ENCODE assay signal across 23 cellular contexts in the genomic region with DNA sequence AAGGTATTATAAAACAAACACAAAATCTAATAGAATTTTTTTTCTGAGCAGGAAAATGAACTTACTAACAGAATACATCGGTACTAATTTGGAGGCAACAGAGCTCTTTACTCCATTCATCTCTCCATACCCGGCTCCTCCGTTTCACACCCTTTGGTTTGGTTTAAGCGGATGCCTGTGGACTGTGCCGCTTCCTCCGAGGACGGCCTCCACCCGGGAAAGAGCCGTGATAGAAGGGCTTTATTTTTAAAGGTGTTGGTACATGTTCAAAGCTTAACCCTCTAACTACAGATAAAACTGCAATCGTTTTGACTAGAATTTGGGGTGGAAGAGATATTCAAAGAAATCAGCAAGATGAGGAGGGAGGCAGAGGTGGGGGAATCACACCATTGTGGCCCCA. TPM values are rescaled to one million over a fixed set of nuclear protein-coding genes. Genes with fewer than 3 reads are reported as not detected.
A peak's percentile ranks its signal among the peaks of the same experiment; 100 is the strongest.
DNase-seq lines count a peak whose midpoint lies in the region; ATAC-seq and TF ChIP-seq lines count a peak whose summit lies in the region.
"Had no signal": no experiment of that assay in that cellular context is flagged by ENCODE, and none has a peak within 500 bp of the region (broad histone marks: within the 10 kb centered on the region; RNA-seq: fewer than 3 reads in every experiment).

No MANE protein-coding gene starts in this region.

- no peaks in the 10 kb centered on the region for H4K20me1 ChIP-seq in OCI-LY7 (ENCODE audit: insufficient read depth, low read length)

- BruUV-seq in OCI-LY7 (replicated peaks; lab: Mats Ljungman, UMichigan), result no TSS peak

- H3K9me3 Mint-ChIP-seq in activated naive CD4-positive, alpha-beta T cell treated with anti-CD3 and anti-CD28 coated beads for 36 hours, result no peaks in the 10 kb centered on the region
- H3K9me3 Mint-ChIP-seq in activated naive CD4-positive, alpha-beta T cell treated with anti-CD3 and anti-CD28 coated beads, Interleukin-2, amount 50 U/mL, for 72 hours, result no peaks in the 10 kb centered on the region
- no peaks in the 10 kb centered on the region for H3K9me3 Mint-ChIP-seq in activated T-helper 17 cell treated with anti-CD3 and anti-CD28 coated beads, Interleukin-2, amount 50 U/mL, for 72 hours
- H3K9me3 Mint-ChIP-seq: activated naive CD4-positive, alpha-beta T cell treated with anti-CD3 and anti-CD28 coated beads, Interleukin-2, amount 10 ng/mL, durations not matched to agents 7 days and 5 days had no signal

- no peaks in the 10 kb centered on the region for H3K79me2 ChIP-seq in OCI-LY7 (ENCODE audit: insufficient read depth, low read depth, low read length)

- H3K36me3 Mint-ChIP-seq in activated naive CD4-positive, alpha-beta T cell treated with anti-CD3 and anti-CD28 coated beads for 36 hours (ENCODE audit: low read depth), result no peaks in the 10 kb centered on the region
- H3K36me3 Mint-ChIP-seq in activated naive CD4-positive, alpha-beta T cell treated with anti-CD3 and anti-CD28 coated beads, Interleukin-2, amount 50 U/mL, for 72 hours, result no peaks in the 10 kb centered on the region
- H3K36me3 Mint-ChIP-seq in activated T-helper 17 cell treated with anti-CD3 and anti-CD28 coated beads, Interleukin-2, amount 50 U/mL, for 72 hours (ENCODE audit: low read depth), result no peaks in the 10 kb centered on the region
- H3K36me3 Mint-ChIP-seq: activated naive CD4-positive, alpha-beta T cell treated with anti-CD3 and anti-CD28 coated beads, Interleukin-2, amount 10 ng/mL, durations not matched to agents 7 days and 5 days; CD14-positive monocyte had no signal

- no peak for TF ChIP-seq CTCF in testis (IDR thresholded peaks at IDR 0.05)
- TF ChIP-seq CTCF in RWPE1 (conservative IDR thresholded peaks at IDR 0.05; ENCODE audit: low read depth), result no peak
- no peak for TF ChIP-seq CTCF in OCI-LY7 (conservative IDR thresholded peaks at IDR 0.05; ENCODE audit: low read length)

- peak overlapping the region; percentile 16 for H3K4me3 Mint-ChIP-seq in activated naive CD4-positive, alpha-beta T cell treated with anti-CD3 and anti-CD28 coated beads for 36 hours
- no peak overlapping the region for H3K4me3 Mint-ChIP-seq in activated T-helper 17 cell treated with anti-CD3 and anti-CD28 coated beads, Interleukin-2, amount 50 U/mL, for 72 hours
- H3K4me3 Mint-ChIP-seq: activated naive CD4-positive, alpha-beta T cell treated with anti-CD3 and anti-CD28 coated beads, Interleukin-2, amount 10 ng/mL, durations not matched to agents 7 days and 5 days had no signal

- H3K4me1 ChIP-seq in testis (no peaks in the 10 kb centered on the region), OCI-LY7 (ENCODE audit: insufficient read depth, low read length, poor library complexity, severe bottlenecking) (no peaks in the 10 kb centered on the region)

- H3K36me3 ChIP-seq in testis (ENCODE audit: low read depth, missing control alignments), result no peaks in the 10 kb centered on the region
- no peaks in the 10 kb centered on the region for H3K36me3 ChIP-seq in OCI-LY7 (ENCODE audit: insufficient read depth, low read length)
- H3K36me3 ChIP-seq: MG63, SJSA1 had no signal

- no peaks in the 10 kb centered on the region for H3K9me2 ChIP-seq in OCI-LY7 (ENCODE audit: insufficient read depth, low read length)

- H3K27me3 Mint-ChIP-seq in activated naive CD4-positive, alpha-beta T cell treated with anti-CD3 and anti-CD28 coated beads for 36 hours (ENCODE audit: low read depth), result peaks cover 43% of the 10 kb centered on the region
- peaks cover 27% of the 10 kb centered on the region for H3K27me3 Mint-ChIP-seq in activated T-helper 17 cell treated with anti-CD3 and anti-CD28 coated beads, Interleukin-2, amount 50 U/mL, for 72 hours

- DNase-seq in activated naive CD4-positive, alpha-beta T cell treated with anti-CD3 and anti-CD28 coated beads for 36 hours, result no peak
- DNase-seq in activated naive CD4-positive, alpha-beta T cell treated with anti-CD3 and anti-CD28 coated beads, Interleukin-2, amount 50 U/mL, for 72 hours (ENCODE audit: low spot score in 2 of 2), result no peak
- DNase-seq in activated CD8-positive, alpha-beta memory T cell treated with anti-CD3 and anti-CD28 coated beads, Interleukin-2, amount 50 U/mL, for 48 hours, result peak; percentile 29
- DNase-seq in islet precursor cell, result peak; percentile 16
- peak; percentile 10 for DNase-seq in testis
- DNase-seq in RWPE1 (ENCODE audit: low spot score), result no peak
- no peak for DNase-seq in OCI-LY7 (ENCODE audit: low spot score)
- DNase-seq: ACHN; activated naive CD4-positive, alpha-beta T cell treated with anti-CD3 and anti-CD28 coated beads, Interleukin-2, amount 10 ng/mL, durations not matched to agents 7 days and 5 days; cortex of kidney; DMS153; GF-D8; HCEC 1CT; MG63; PC-9; stimulated activated CD8-positive, alpha-beta memory T cell treated with anti-CD3 and anti-CD28 coated beads, Interleukin-4, amount 100 ng/mL, for 48 hours had no signal

- intact Hi-C loops in activated naive CD4-positive, alpha-beta T cell treated with anti-CD3 and anti-CD28 coated beads for 36 hours (cut with micrococcal nuclease), result loop anchor here (5.0 kb wide), 1 partner anchor 140 kb away; no protein-coding TSS in a partner anchor
- intact Hi-C loops in testis (cut with DNase I; ENCODE audit: low total_unique reads) (no loop called here), OCI-LY7 (cut with micrococcal nuclease; ENCODE audit: unreplicated experiment) (no loop called here)

- ATAC-seq in activated naive CD4-positive, alpha-beta T cell treated with anti-CD3 and anti-CD28 coated beads, Interleukin-2, amount 50 U/mL, for 72 hours, result no peak
- ATAC-seq in activated T-helper 17 cell treated with anti-CD3 and anti-CD28 coated beads, Interleukin-2, amount 50 U/mL, for 72 hours (replicated peaks), result no peak
- ATAC-seq: activated CD4-positive, CD25-positive, alpha-beta regulatory T cell treated with anti-CD3 and anti-CD28 coated beads, Interleukin-2, amount 50 U/mL, for 24 hours; GM12878; psoas muscle had no signal

- H3K4me1 Mint-ChIP-seq in activated naive CD4-positive, alpha-beta T cell treated with anti-CD3 and anti-CD28 coated beads for 36 hours (ENCODE audit: low read depth), result peaks cover 4% of the 10 kb centered on the region
- H3K4me1 Mint-ChIP-seq in activated T-helper 17 cell treated with anti-CD3 and anti-CD28 coated beads, Interleukin-2, amount 50 U/mL, for 72 hours, result no peaks in the 10 kb centered on the region

- H3K9me3 ChIP-seq in testis (no peaks in the 10 kb centered on the region), OCI-LY7 (ENCODE audit: low read length) (no peaks in the 10 kb centered on the region)
- H3K9me3 ChIP-seq: MG63, psoas muscle had no signal

- H3K27ac Mint-ChIP-seq in activated naive CD4-positive, alpha-beta T cell treated with anti-CD3 and anti-CD28 coated beads for 36 hours, result no peak overlapping the region
- no peak overlapping the region for H3K27ac Mint-ChIP-seq in activated naive CD4-positive, alpha-beta T cell treated with anti-CD3 and anti-CD28 coated beads, Interleukin-2, amount 50 U/mL, for 72 hours
- no peak overlapping the region for H3K27ac Mint-ChIP-seq in activated T-helper 17 cell treated with anti-CD3 and anti-CD28 coated beads, Interleukin-2, amount 50 U/mL, for 72 hours
- H3K27ac Mint-ChIP-seq: activated naive CD4-positive, alpha-beta T cell treated with anti-CD3 and anti-CD28 coated beads, Interleukin-2, amount 10 ng/mL, durations not matched to agents 7 days and 5 days had no signal

- 44 to 58% methylated on average over 10 of the region's 10 CpGs for WGBS in testis, 2 donors

- POLR2A ChIA-PET in RWPE1 (lab: Yijun Ruan, JAX; ENCODE audit: low non-redundant PET) (no interaction called here), OCI-LY7 (lab: Charles Lee) (interaction anchor here (0.6 kb wide), 1 partner anchor 90 kb away, joined by 3 read pairs; no protein-coding TSS in a partner anchor)

- H3K4me3 ChIP-seq in testis (no peak overlapping the region), OCI-LY7 (ENCODE audit: low read depth, low read length, poor library complexity, severe bottlenecking) (no peak overlapping the region)
- H3K4me3 ChIP-seq: GM12878, MG63, PC-9, SJSA1 had no signal

- no peaks in the 10 kb centered on the region for H3K27me3 ChIP-seq in testis

- CTCF ChIA-PET in activated naive CD4-positive, alpha-beta T cell treated with anti-CD3 and anti-CD28 coated beads for 36 hours (lab: Charles Lee), result interaction anchor here (0.8 kb wide), 1 partner anchor 166 kb away, joined by 3 read pairs; no protein-coding TSS in a partner anchor
- CTCF ChIA-PET in RWPE1 (lab: Yijun Ruan, JAX) (interaction anchor here (0.6 kb wide), 1 partner anchor 100 kb away, joined by 6 read pairs; no protein-coding TSS in a partner anchor), OCI-LY7 (lab: Charles Lee; ENCODE audit: unreplicated experiment) (no interaction called here)

- no peak overlapping the region for H3K4me2 ChIP-seq in OCI-LY7 (ENCODE audit: low read length)
- H3K4me2 ChIP-seq: PC-9 had no signal

- H2AFZ ChIP-seq in OCI-LY7 (ENCODE audit: low read length), result no peak overlapping the region
- H2AFZ ChIP-seq: PC-9 had no signal

- H3K27ac ChIP-seq in testis (no peak overlapping the region), RWPE1 (no peak overlapping the region), OCI-LY7 (ENCODE audit: low read depth, low read length, poor library complexity, severe bottlenecking) (no peak overlapping the region)
- H3K27ac ChIP-seq: PC-9, psoas muscle, SJSA1 had no signal

- TF ChIP-seq POLR2A in testis (IDR thresholded peaks at IDR 0.05), result no peak

RNA-seq across cellular contexts. Expression of gene VIPR2, which starts 1.9 kb away (rescaled TPM):
- total RNA-seq in activated naive CD4-positive, alpha-beta T cell treated with anti-CD3 and anti-CD28 coated beads for 36 hours, result 1 to 10 TPM in 1 of 2 experiments, under 1 TPM in 1; 0.83 to 1.7 TPM
- 1 to 10 TPM in 1 of 2 donors, under 1 TPM in 1; 0.55 to 1.8 TPM for total RNA-seq in activated naive CD4-positive, alpha-beta T cell treated with anti-CD3 and anti-CD28 coated beads, Interleukin-2, amount 50 U/mL, for 72 hours
- total RNA-seq in testis (1 to 10 TPM; 4.9 to 5.3 TPM), OCI-LY7 (2022) (not detected in 2 replicates)
- polyA plus RNA-seq in testis (ENCODE audit: insufficient read depth, low read depth, low replicate concordance), result 2.5 TPM
- 1 to 10 TPM in 1 of 2 donors, not detected in 1; 1.2 TPM for total RNA-seq in activated T-helper 17 cell treated with anti-CD3 and anti-CD28 coated beads, Interleukin-2, amount 50 U/mL, for 72 hours
- not detected in 2 replicates for total RNA-seq in OCI-LY7 (2014; rRNA removed; shearing (Covaris generic))
- total RNA-seq: endothelial cell of umbilical vein, GM12878, PC-9, SJSA1 had no signal
- polyA plus RNA-seq: CD14-positive monocyte, endothelial cell of umbilical vein, GM12878 had no signal

Comparison
In these comparisons a context has a peak if more than half of its experiments do, and no peak if none do; other contexts are left out.
1. DNase-seq: peak in activated CD8-positive, alpha-beta memory T cell treated with anti-CD3 and anti-CD28 coated beads, Interleukin-2, amount 50 U/mL, for 48 hours (single experiment), islet precursor cell (single experiment) and testis (single experiment); none in activated naive CD4-positive, alpha-beta T cell treated with anti-CD3 and anti-CD28 coated beads for 36 hours (single experiment), activated naive CD4-positive, alpha-beta T cell treated with anti-CD3 and anti-CD28 coated beads, Interleukin-2, amount 50 U/mL, for 72 hours (0 of 2), RWPE1 (single experiment) and OCI-LY7 (single experiment).